Comparison of ENCODE assay signal across 2 cellular contexts in genomic region chr16:53840472-53840871, GRCh38.
TF ChIP-seq lines count a peak whose summit lies in the region.

No MANE protein-coding gene starts in this region.

TF ChIP-seq in GM12878, 131 proteins besides CTCF, POLR2A, EP300 and RAD21:
- TF ChIP-seq, protein P1, sequence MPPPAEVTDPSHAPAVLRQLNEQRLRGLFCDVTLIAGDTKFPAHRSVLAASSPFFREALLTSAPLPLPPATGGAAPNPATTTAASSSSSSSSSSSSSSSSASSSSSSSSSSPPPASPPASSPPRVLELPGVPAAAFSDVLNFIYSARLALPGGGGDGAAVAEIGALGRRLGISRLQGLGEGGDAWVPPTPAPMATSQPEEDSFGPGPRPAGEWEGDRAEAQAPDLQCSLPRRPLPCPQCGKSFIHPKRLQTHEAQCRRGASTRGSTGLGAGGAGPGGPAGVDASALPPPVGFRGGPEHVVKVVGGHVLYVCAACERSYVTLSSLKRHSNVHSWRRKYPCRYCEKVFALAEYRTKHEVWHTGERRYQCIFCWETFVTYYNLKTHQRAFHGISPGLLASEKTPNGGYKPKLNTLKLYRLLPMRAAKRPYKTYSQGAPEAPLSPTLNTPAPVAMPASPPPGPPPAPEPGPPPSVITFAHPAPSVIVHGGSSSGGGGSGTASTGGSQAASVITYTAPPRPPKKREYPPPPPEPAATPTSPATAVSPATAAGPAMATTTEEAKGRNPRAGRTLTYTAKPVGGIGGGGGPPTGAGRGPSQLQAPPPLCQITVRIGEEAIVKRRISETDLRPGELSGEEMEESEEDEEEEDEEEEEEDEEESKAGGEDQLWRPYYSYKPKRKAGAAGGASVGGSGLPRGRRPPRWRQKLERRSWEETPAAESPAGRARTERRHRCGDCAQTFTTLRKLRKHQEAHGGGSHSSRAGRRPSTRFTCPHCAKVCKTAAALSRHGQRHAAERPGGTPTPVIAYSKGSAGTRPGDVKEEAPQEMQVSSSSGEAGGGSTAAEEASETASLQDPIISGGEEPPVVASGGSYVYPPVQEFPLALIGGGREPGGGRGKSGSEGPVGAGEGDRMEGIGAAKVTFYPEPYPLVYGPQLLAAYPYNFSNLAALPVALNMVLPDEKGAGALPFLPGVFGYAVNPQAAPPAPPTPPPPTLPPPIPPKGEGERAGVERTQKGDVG (CRISPR knock-in tag; IDR thresholded peaks at IDR 0.05): no peak
- TF ChIP-seq POU2F2 (IDR thresholded peaks at IDR 0.05; ENCODE audit: borderline replicate concordance, low read depth, low read length): peak; percentile 21; the same call in 1 of the 3 replicates
- no peak for TF ChIP-seq E2F8 (IDR thresholded peaks at IDR 0.05; ENCODE audit: low read depth, partially characterized antibody)
- no peak for TF ChIP-seq MLLT1 (IDR thresholded peaks at IDR 0.05)
- TF ChIP-seq, protein P2, sequence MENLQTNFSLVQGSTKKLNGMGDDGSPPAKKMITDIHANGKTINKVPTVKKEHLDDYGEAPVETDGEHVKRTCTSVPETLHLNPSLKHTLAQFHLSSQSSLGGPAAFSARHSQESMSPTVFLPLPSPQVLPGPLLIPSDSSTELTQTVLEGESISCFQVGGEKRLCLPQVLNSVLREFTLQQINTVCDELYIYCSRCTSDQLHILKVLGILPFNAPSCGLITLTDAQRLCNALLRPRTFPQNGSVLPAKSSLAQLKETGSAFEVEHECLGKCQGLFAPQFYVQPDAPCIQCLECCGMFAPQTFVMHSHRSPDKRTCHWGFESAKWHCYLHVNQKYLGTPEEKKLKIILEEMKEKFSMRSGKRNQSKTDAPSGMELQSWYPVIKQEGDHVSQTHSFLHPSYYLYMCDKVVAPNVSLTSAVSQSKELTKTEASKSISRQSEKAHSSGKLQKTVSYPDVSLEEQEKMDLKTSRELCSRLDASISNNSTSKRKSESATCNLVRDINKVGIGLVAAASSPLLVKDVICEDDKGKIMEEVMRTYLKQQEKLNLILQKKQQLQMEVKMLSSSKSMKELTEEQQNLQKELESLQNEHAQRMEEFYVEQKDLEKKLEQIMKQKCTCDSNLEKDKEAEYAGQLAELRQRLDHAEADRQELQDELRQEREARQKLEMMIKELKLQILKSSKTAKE (IDR thresholded peaks at IDR 0.05; ENCODE audit: low read depth, poor library complexity, severe bottlenecking): peak; percentile 41
- no peak for TF ChIP-seq SMAD1 (IDR thresholded peaks at IDR 0.05; ENCODE audit: low read depth, partially characterized antibody)
- no peak for TF ChIP-seq HCFC1 (IDR thresholded peaks at IDR 0.05; ENCODE audit: low read length)
- TF ChIP-seq BRCA1 (IDR thresholded peaks at IDR 0.05; ENCODE audit: low read depth, low read length): no peak
- peak; percentile 30; the same call in 1 of the 2 replicates for TF ChIP-seq RUNX3 (IDR thresholded peaks at IDR 0.05; ENCODE audit: low read length)
- TF ChIP-seq NR2F1 (conservative IDR thresholded peaks at IDR 0.05): peak; percentile 74
- peak; percentile 59 to 62; a peak in 2 of 4 replicates for TF ChIP-seq BHLHE40 (IDR thresholded peaks at IDR 0.05; ENCODE audit: borderline replicate concordance in 1 of 2, low read depth in 2 of 2, low read length in 1 of 2)

TF ChIP-seq in GM23338, 12 proteins besides CTCF, POLR2A, EP300 and RAD21:
- TF ChIP-seq EZH2 (IDR thresholded peaks at IDR 0.05; ENCODE audit: low read depth, unreplicated experiment): no peak
- TF ChIP-seq ZNF114 (CRISPR knock-in tag; IDR thresholded peaks at IDR 0.05): no peak
- no peak for TF ChIP-seq REST (IDR thresholded peaks at IDR 0.05; ENCODE audit: unreplicated experiment)
- TF ChIP-seq, protein P3, sequence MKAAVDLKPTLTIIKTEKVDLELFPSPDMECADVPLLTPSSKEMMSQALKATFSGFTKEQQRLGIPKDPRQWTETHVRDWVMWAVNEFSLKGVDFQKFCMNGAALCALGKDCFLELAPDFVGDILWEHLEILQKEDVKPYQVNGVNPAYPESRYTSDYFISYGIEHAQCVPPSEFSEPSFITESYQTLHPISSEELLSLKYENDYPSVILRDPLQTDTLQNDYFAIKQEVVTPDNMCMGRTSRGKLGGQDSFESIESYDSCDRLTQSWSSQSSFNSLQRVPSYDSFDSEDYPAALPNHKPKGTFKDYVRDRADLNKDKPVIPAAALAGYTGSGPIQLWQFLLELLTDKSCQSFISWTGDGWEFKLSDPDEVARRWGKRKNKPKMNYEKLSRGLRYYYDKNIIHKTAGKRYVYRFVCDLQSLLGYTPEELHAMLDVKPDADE (IDR thresholded peaks at IDR 0.05): no peak
- no peak for TF ChIP-seq POLR2AphosphoS5 (IDR thresholded peaks at IDR 0.05; ENCODE audit: low read depth)
- no peak for TF ChIP-seq CREB1 (CRISPR knock-in tag; IDR thresholded peaks at IDR 0.05; ENCODE audit: low read depth)
- TF ChIP-seq NANOG (IDR thresholded peaks at IDR 0.05; ENCODE audit: borderline replicate concordance): no peak
- no peak for TF ChIP-seq ZNF462 (CRISPR knock-in tag; IDR thresholded peaks at IDR 0.05)
- TF ChIP-seq JUNB (IDR thresholded peaks at IDR 0.05; ENCODE audit: unreplicated experiment): no peak
- no peak for TF ChIP-seq STAT1 (IDR thresholded peaks at IDR 0.05; ENCODE audit: unreplicated experiment)
- no peak for TF ChIP-seq EZH2phosphoT487 (IDR thresholded peaks at IDR 0.05; ENCODE audit: unreplicated experiment)
- TF ChIP-seq ZNF331 (CRISPR knock-in tag; IDR thresholded peaks at IDR 0.05; ENCODE audit: low read depth): no peak
